In the genomic region with DNA sequence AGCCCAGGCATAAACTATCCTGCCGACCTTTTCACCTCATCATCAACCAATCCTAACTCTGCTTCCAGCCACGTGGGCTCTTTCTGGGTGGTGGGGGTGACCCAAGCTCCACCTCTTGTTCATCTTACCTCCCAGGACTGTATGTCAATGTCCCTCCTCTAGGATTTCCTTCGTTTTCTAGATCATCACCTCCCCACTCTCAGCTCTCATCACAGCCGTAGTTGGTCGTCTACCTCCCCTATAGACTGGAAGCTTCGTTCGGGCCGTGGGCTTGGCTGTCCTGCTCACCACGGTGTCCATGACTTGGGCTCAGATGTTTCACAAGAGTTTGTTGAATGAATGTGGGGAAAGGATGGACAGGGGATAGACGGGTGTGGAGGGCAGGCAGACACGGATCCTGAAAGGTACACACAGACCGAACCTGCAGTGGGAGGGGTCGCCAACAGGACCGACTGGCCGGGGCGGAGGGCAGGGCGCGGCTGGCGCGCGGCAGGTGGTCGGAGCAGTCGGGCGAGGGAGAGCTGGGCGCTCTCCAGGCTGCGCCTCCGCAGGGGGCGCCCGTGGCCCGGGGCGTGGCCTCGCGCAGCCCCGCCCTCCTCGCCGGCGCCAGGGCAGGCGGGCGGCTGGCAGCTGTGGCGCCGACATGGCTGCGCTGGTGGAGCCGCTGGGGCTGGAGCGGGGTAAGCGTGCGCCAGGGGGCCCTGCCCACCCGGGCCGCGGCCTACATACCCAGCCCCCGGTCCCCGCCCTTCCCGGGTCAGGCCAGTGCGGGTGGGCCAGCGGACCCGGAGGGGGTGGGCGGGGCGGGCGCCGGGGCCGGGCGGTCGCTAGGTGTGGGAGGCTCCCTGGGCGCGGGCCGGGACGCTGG, we compare ENCODE assay signal across 8 cellular contexts. TPM values are rescaled to one million over a fixed set of nuclear protein-coding genes. Genes with fewer than 3 reads are reported as not detected.
DNase-seq lines count a peak whose midpoint lies in the region; ATAC-seq and TF ChIP-seq lines count a peak whose summit lies in the region.

Gene LIN7B (plus strand): TSS at position 609 of the 868 bp plus-strand sequence. CDS start 35 bp downstream, at position 644.

- no peaks in the 10 kb centered on the region for H4K20me1 ChIP-seq in OCI-LY7 (ENCODE audit: insufficient read depth, low read length)

- ATAC-seq in GM18868 (IDR thresholded peaks at IDR 0.05; ENCODE audit: unreplicated experiment) (peak; percentile 56), esophagus mucosa (peak; percentile 65)
- peak; percentile 78 for ATAC-seq in stimulated activated naive CD8-positive, alpha-beta T cell treated with anti-CD3 and anti-CD28 coated beads, Interleukin-15, amount 100 ng/mL, for 72 hours

- H3K9me3 ChIP-seq in OCI-LY7 (ENCODE audit: low read length): no peaks in the 10 kb centered on the region

- CTCF ChIA-PET in OCI-LY7 (lab: Charles Lee; ENCODE audit: unreplicated experiment): interaction anchor here (0.6 to 1.6 kb wide), 2 partner anchors 35 to 85 kb away, joined by 3 to 5 read pairs; no protein-coding TSS in a partner anchor

- H3K4me2 ChIP-seq in OCI-LY7 (ENCODE audit: low read length): peak within 1 kb of the TSS; percentile 88

- DNase-seq in AG09319 (ENCODE audit: extremely low read depth, low read depth) (no peak), HT-29 (ENCODE audit: low spot score) (peak; percentile 89), OCI-LY7 (ENCODE audit: low spot score) (peak; percentile 83), myocyte (ENCODE audit: low read depth) (peak; percentile 77)
- peak; percentile 88 for DNase-seq in activated T-cell treated with anti-CD3 and anti-CD28 coated beads, Interleukin-2, amount 50 U/mL, for 1 hour
- DNase-seq in stimulated activated naive CD8-positive, alpha-beta T cell treated with anti-CD3 and anti-CD28 coated beads, Interleukin-15, amount 100 ng/mL, for 72 hours: peak; percentile 76 to 89

- H3K4me1 Mint-ChIP-seq in stimulated activated naive CD8-positive, alpha-beta T cell treated with anti-CD3 and anti-CD28 coated beads, Interleukin-15, amount 100 ng/mL, for 72 hours: peaks cover 50% of the 10 kb centered on the region

- no peaks in the 10 kb centered on the region for H3K79me2 ChIP-seq in OCI-LY7 (ENCODE audit: insufficient read depth, low read depth, low read length)

- H3K27ac Mint-ChIP-seq in stimulated activated naive CD8-positive, alpha-beta T cell treated with anti-CD3 and anti-CD28 coated beads, Interleukin-15, amount 100 ng/mL, for 72 hours: peak within 1 kb of the TSS in 1 of 2 donors; percentile 38

- H2AFZ ChIP-seq in OCI-LY7 (ENCODE audit: low read length): peak within 1 kb of the TSS; percentile 90

- no peak within 1 kb of the TSS for H3K27ac ChIP-seq in OCI-LY7 (ENCODE audit: low read depth, low read length, poor library complexity, severe bottlenecking)

- H3K36me3 ChIP-seq in OCI-LY7 (ENCODE audit: insufficient read depth, low read length): peaks cover 10% of the 10 kb centered on the region

- peaks cover 20% of the 10 kb centered on the region for H3K4me1 ChIP-seq in OCI-LY7 (ENCODE audit: insufficient read depth, low read length, poor library complexity, severe bottlenecking)

- BruUV-seq in OCI-LY7 (replicated peaks; lab: Mats Ljungman, UMichigan): no TSS peak

- POLR2A ChIA-PET in OCI-LY7 (lab: Charles Lee): interaction anchor here (0.6 to 2.0 kb wide), 2 partner anchors 14 to 85 kb away, joined by 3 to 7 read pairs; no protein-coding TSS in a partner anchor

- H3K9me2 ChIP-seq in OCI-LY7 (ENCODE audit: insufficient read depth, low read length): no peaks in the 10 kb centered on the region

- H3K27me3 Mint-ChIP-seq in stimulated activated naive CD8-positive, alpha-beta T cell treated with anti-CD3 and anti-CD28 coated beads, Interleukin-15, amount 100 ng/mL, for 72 hours: no peaks in the 10 kb centered on the region

- intact Hi-C loops in OCI-LY7 (cut with micrococcal nuclease; ENCODE audit: unreplicated experiment): no loop called here

- TF ChIP-seq CTCF in AG09319 (IDR thresholded peaks at IDR 0.05; ENCODE audit: low read depth, low read length) (peak; percentile 11; the same call in 1 of the 2 replicates), OCI-LY7 (conservative IDR thresholded peaks at IDR 0.05; ENCODE audit: low read length) (peak; percentile 67)

- no peaks in the 10 kb centered on the region for H3K9me3 Mint-ChIP-seq in stimulated activated naive CD8-positive, alpha-beta T cell treated with anti-CD3 and anti-CD28 coated beads, Interleukin-15, amount 100 ng/mL, for 72 hours

- peak within 1 kb of the TSS; percentile 72 for H3K4me3 ChIP-seq in OCI-LY7 (ENCODE audit: low read depth, low read length, poor library complexity, severe bottlenecking)

- peak within 1 kb of the TSS; percentile 86 to 89 for H3K4me3 Mint-ChIP-seq in stimulated activated naive CD8-positive, alpha-beta T cell treated with anti-CD3 and anti-CD28 coated beads, Interleukin-15, amount 100 ng/mL, for 72 hours

RNA-seq across cellular contexts. Expression of gene LIN7B, which starts in this region (rescaled TPM):
- 12.0 and 19.9 TPM in 2 replicates for total RNA-seq in HT-29 (2014; rRNA removed; shearing (Covaris generic))
- 5.5 and 14.7 TPM in 2 replicates for total RNA-seq in OCI-LY7 (2014; rRNA removed; shearing (Covaris generic))
- 3.6 and 4.8 TPM in 2 replicates for total RNA-seq in OCI-LY7 (2022)
- 11.7 TPM for total RNA-seq in esophagus mucosa
- total RNA-seq in myocyte: 22.1 and 44.2 TPM in 2 replicates
- 22.2 TPM for polyA plus RNA-seq in myocyte (2012)
